Comparison of ENCODE assay signal across 18 cellular contexts in the genomic region with DNA sequence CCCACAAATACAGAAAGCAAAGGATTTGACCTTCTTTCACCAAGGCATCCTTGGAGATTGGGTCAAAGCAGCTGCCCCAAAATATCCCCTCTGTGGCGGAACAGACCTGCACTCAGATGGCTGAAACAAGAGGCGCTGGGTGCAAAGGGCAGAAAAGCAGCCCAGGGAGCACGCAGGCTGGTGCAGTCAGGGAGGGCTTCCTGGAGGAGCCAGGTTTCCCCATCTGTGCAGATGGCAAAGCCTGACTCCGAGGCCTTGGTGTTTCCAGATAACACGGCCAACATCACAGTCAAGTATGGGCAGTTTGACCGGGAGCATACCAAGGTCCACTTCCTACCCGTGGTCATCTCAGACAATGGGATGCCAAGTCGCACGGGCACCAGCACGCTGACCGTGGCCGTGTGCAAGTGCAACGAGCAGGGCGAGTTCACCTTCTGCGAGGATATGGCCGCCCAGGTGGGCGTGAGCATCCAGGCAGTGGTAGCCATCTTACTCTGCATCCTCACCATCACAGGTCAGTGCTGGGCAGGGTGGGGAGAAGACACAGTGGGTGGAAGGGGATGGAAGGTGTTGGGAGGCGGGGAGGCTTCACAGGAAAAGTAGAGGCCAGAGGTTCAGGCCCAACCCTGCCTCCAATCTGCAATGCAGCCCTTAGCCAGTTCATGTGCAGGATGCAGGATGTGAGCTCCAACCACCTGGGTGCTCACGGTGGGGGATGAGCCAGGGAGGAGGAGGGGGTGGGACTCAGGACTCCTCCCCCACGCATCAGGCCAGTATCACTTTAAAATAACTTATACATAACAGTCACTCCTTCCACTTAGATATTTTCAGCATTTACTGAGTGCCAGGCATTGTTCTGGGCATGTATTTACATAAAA. TPM values are rescaled to one million over a fixed set of nuclear protein-coding genes. Genes with fewer than 3 reads are reported as not detected.
"Had no signal": no experiment of that assay in that cellular context is flagged by ENCODE, and none has a peak within 500 bp of the region (broad histone marks: within the 10 kb centered on the region; RNA-seq: fewer than 3 reads in every experiment).

No MANE protein-coding gene starts in this region.

- DNase-seq: activated naive CD8-positive, alpha-beta T cell treated with anti-CD3 and anti-CD28 coated beads, Interleukin-2, amount 10 ng/mL, durations not matched to agents 7 days and 5 days; activated T-cell treated with anti-CD3 and anti-CD28 coated beads, Interleukin-2, amount 50 U/mL, for 72 hours; anterior cingulate cortex; effector CD8-positive, alpha-beta T cell; mesendoderm; pancreas; retina; small intestine; stimulated activated CD4-positive, alpha-beta T cell treated with anti-CD3 and anti-CD28 coated beads, Interleukin-1b, Interleukin-23, amount 100 ng/mL, for 48 hours; transverse colon had no signal

- H3K9me3 ChIP-seq: left lung, pancreas, transverse colon had no signal

- FAIRE-seq: islet of Langerhans, pancreas, small intestine had no signal

- ATAC-seq: activated CD4-positive, CD25-positive, alpha-beta regulatory T cell treated with anti-CD3 and anti-CD28 coated beads, Interleukin-2, amount 50 U/mL, for 24 hours; activated T-cell treated with anti-CD3 and anti-CD28 coated beads, Interleukin-2, amount 50 U/mL, for 72 hours; left lung; pancreas; stimulated activated memory B cell treated with anti-CD40 and anti-IgM and Interleukin-4, amounts not matched to agents 10 μg/mL and 1 μg/mL and 100 μg/mL, for 72 hours had no signal

- H3K36me3 ChIP-seq: pancreas, transverse colon had no signal

- H3K27ac ChIP-seq: epithelial cell of prostate, left lung, pancreas, transverse colon had no signal

- H3K27me3 ChIP-seq: pancreas had no signal

- H3K4me3 ChIP-seq: coronary artery, left lung, pancreas, transverse colon had no signal

- H3K4me1 ChIP-seq: left lung, pancreas, transverse colon had no signal

RNA-seq across cellular contexts. Expression of a gene that starts 26.4 kb away (rescaled TPM):
- total RNA-seq: activated naive CD8-positive, alpha-beta T cell treated with anti-CD3 and anti-CD28 coated beads, Interleukin-2, amount 10 ng/mL, durations not matched to agents 7 days and 5 days; activated T-cell treated with anti-CD3 and anti-CD28 coated beads, Interleukin-2, amount 50 U/mL, for 72 hours; T-helper 2 cell treated with Interferon-gamma antibody and Interleukin-4, amounts not matched to agents 100 ng/mL and 5 ng/mL, for 36 hours had no signal

RNA-seq across cellular contexts. Expression of a gene that starts 34.3 kb away (rescaled TPM):
- total RNA-seq: activated naive CD8-positive, alpha-beta T cell treated with anti-CD3 and anti-CD28 coated beads, Interleukin-2, amount 10 ng/mL, durations not matched to agents 7 days and 5 days; activated T-cell treated with anti-CD3 and anti-CD28 coated beads, Interleukin-2, amount 50 U/mL, for 72 hours; T-helper 2 cell treated with Interferon-gamma antibody and Interleukin-4, amounts not matched to agents 100 ng/mL and 5 ng/mL, for 36 hours had no signal
- polyA plus RNA-seq: neural cell had no signal
